7 cellular contexts compared by ENCODE assay signal in the genomic region with DNA sequence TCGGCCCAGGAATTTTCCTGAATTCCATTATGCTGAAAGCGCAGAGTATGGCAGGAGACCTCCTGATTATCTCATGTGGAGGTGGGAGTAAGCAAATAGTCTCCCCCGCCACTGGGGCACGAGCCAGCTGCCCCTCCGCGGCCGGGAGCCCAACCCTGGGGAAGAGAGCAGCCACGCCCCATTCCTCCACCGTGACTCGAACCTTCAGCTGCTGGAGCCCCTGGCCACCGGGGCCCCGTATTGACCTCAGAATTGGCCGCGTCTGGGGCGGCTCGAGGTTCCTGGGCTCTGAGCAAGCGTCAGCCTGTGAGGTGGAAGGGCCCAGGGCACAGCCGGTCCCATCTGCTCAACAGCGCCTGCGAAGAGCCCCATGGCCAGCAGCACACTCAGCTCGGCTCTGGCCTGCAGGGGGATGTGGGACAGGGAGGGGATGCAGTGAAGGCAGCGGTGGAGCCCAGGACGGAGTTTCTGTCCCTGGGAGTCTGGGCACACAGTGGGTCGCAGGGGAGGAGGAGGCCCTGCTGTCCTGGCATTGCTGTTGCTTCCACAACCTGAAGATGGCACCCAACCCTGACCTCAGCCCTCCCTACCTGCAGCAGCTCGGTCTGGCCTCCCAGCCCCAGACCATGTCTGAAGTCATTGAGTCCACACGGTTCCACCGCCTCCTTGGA.
DNase-seq lines count a peak whose midpoint lies in the region; ATAC-seq, FAIRE-seq and TF ChIP-seq lines count a peak whose summit lies in the region.

No MANE protein-coding gene starts in this region.

- no peak for TF ChIP-seq POLR2A in H54 (IDR thresholded peaks at IDR 0.05; ENCODE audit: low read depth, low read length)

- no peak for FAIRE-seq in H54 (lab: Jason Lieb, UNC)

- ATAC-seq in effector memory CD8-positive, alpha-beta T cell (replicated peaks), result peak; percentile 25
- ATAC-seq in GM21367 (IDR thresholded peaks at IDR 0.05; ENCODE audit: unreplicated experiment), result no peak

- no peaks in the 10 kb centered on the region for H3K9me3 Mint-ChIP-seq in effector memory CD8-positive, alpha-beta T cell

- DNase-seq in ELF-1 (ENCODE audit: low read depth, low spot score) (peak; percentile 90), H54 (ENCODE audit: insufficient read length, low spot score) (peak; percentile 73), RKO (ENCODE audit: low spot score) (peak; percentile 69), medulla oblongata (ENCODE audit: extremely low spot score) (peak; percentile 33), ureter (ENCODE audit: low spot score) (peak; percentile 44)
- DNase-seq in effector memory CD8-positive, alpha-beta T cell, result no peak

- H3K4me3 Mint-ChIP-seq in effector memory CD8-positive, alpha-beta T cell, result peak overlapping the region; percentile 33 to 73

- H3K27ac Mint-ChIP-seq in effector memory CD8-positive, alpha-beta T cell, result no peak overlapping the region

- H3K27me3 Mint-ChIP-seq in effector memory CD8-positive, alpha-beta T cell, result peaks cover 81 to 100% of the 10 kb centered on the region in 2 donors

- no peaks in the 10 kb centered on the region for H3K36me3 Mint-ChIP-seq in effector memory CD8-positive, alpha-beta T cell (ENCODE audit: insufficient read depth)

- peaks cover 13 to 15% of the 10 kb centered on the region in 2 donors for H3K4me1 Mint-ChIP-seq in effector memory CD8-positive, alpha-beta T cell (ENCODE audit: low read depth in 2 of 2)

Comparison
In these comparisons a context has a peak if more than half of its experiments do, and no peak if none do; other contexts are left out.
1. DNase-seq: peak in ELF-1 (single experiment), H54 (single experiment), RKO (single experiment), medulla oblongata (single experiment) and ureter (single experiment); none in effector memory CD8-positive, alpha-beta T cell (0 of 3).